ENCODE assay signal across 20 cellular contexts in genomic region chr5:133397986-133398645, GRCh38.
DNase-seq lines count a peak whose midpoint lies in the region; ATAC-seq and TF ChIP-seq lines count a peak whose summit lies in the region.
"Had no signal": no experiment of that assay in that cellular context is flagged by ENCODE, and none has a peak within 500 bp of the region (broad histone marks: within the 10 kb centered on the region; RNA-seq: fewer than 3 reads in every experiment).

No MANE protein-coding gene starts in this region.

- peaks cover 26% of the 10 kb centered on the region for H3K4me1 Mint-ChIP-seq in activated CD4-positive, alpha-beta T cell treated with anti-CD3 and anti-CD28 coated beads, Interleukin-2, amount 10 ng/mL, durations not matched to agents 24 days and 14 days
- peaks cover 33% of the 10 kb centered on the region for H3K4me1 Mint-ChIP-seq in activated CD4-positive, alpha-beta T cell treated with anti-CD3 and anti-CD28 coated beads for 36 hours
- peaks cover 31% of the 10 kb centered on the region for H3K4me1 Mint-ChIP-seq in activated CD8-positive, alpha-beta T cell treated with anti-CD3 and anti-CD28 coated beads, Interleukin-2, amount 10 ng/mL, durations not matched to agents 7 days and 5 days (ENCODE audit: low read depth)

- no peak for TF ChIP-seq CTCF in esophagus muscularis mucosa (IDR thresholded peaks at IDR 0.05)

- no peaks in the 10 kb centered on the region for H3K27me3 Mint-ChIP-seq in activated CD4-positive, alpha-beta T cell treated with anti-CD3 and anti-CD28 coated beads, Interleukin-2, amount 10 ng/mL, durations not matched to agents 24 days and 14 days
- no peaks in the 10 kb centered on the region for H3K27me3 Mint-ChIP-seq in activated CD4-positive, alpha-beta T cell treated with anti-CD3 and anti-CD28 coated beads for 36 hours
- no peaks in the 10 kb centered on the region for H3K27me3 Mint-ChIP-seq in activated CD8-positive, alpha-beta T cell treated with anti-CD3 and anti-CD28 coated beads, Interleukin-2, amount 10 ng/mL, durations not matched to agents 7 days and 5 days (ENCODE audit: low read depth)
- H3K27me3 Mint-ChIP-seq: central memory CD8-positive, alpha-beta T cell had no signal

- 85% methylated on average over 8 of the region's 9 CpGs for WGBS in esophagus muscularis mucosa

- no peak overlapping the region for H3K27ac Mint-ChIP-seq in activated CD4-positive, alpha-beta T cell treated with anti-CD3 and anti-CD28 coated beads, Interleukin-2, amount 10 ng/mL, durations not matched to agents 24 days and 14 days
- H3K27ac Mint-ChIP-seq in activated CD4-positive, alpha-beta T cell treated with anti-CD3 and anti-CD28 coated beads for 36 hours, result no peak overlapping the region
- H3K27ac Mint-ChIP-seq in activated CD8-positive, alpha-beta T cell treated with anti-CD3 and anti-CD28 coated beads, Interleukin-2, amount 10 ng/mL, durations not matched to agents 7 days and 5 days, result no peak overlapping the region
- H3K27ac Mint-ChIP-seq: GM23338 had no signal

- H3K27ac ChIP-seq in esophagus muscularis mucosa (replicated peaks in 1 of 4), result no peak overlapping the region
- H3K27ac ChIP-seq: 22Rv1, SJSA1, tibial artery had no signal

- H3K36me3 ChIP-seq in esophagus muscularis mucosa, result no peaks in the 10 kb centered on the region
- H3K36me3 ChIP-seq: SJSA1, tibial artery had no signal

- peaks cover 0 to 2% (median 0%) of the 10 kb centered on the region in 4 donors for H3K4me1 ChIP-seq in esophagus muscularis mucosa
- H3K4me1 ChIP-seq: SJSA1, tibial artery had no signal

- peaks cover 0 to 15% (median 0%) of the 10 kb centered on the region in 4 donors for H3K27me3 ChIP-seq in esophagus muscularis mucosa

- H3K9me3 Mint-ChIP-seq in activated CD4-positive, alpha-beta T cell treated with anti-CD3 and anti-CD28 coated beads, Interleukin-2, amount 10 ng/mL, durations not matched to agents 24 days and 14 days, result no peaks in the 10 kb centered on the region
- no peaks in the 10 kb centered on the region for H3K9me3 Mint-ChIP-seq in activated CD4-positive, alpha-beta T cell treated with anti-CD3 and anti-CD28 coated beads for 36 hours (ENCODE audit: low read depth)
- H3K9me3 Mint-ChIP-seq in activated CD8-positive, alpha-beta T cell treated with anti-CD3 and anti-CD28 coated beads, Interleukin-2, amount 10 ng/mL, durations not matched to agents 7 days and 5 days (ENCODE audit: insufficient read depth), result no peaks in the 10 kb centered on the region
- H3K9me3 Mint-ChIP-seq: CD8-positive, alpha-beta memory T cell; central memory CD8-positive, alpha-beta T cell had no signal

- H3K36me3 Mint-ChIP-seq in activated CD4-positive, alpha-beta T cell treated with anti-CD3 and anti-CD28 coated beads, Interleukin-2, amount 10 ng/mL, durations not matched to agents 24 days and 14 days (ENCODE audit: low read depth), result no peaks in the 10 kb centered on the region
- H3K36me3 Mint-ChIP-seq in activated CD4-positive, alpha-beta T cell treated with anti-CD3 and anti-CD28 coated beads for 36 hours (ENCODE audit: low read depth), result no peaks in the 10 kb centered on the region
- no peaks in the 10 kb centered on the region for H3K36me3 Mint-ChIP-seq in activated CD8-positive, alpha-beta T cell treated with anti-CD3 and anti-CD28 coated beads, Interleukin-2, amount 10 ng/mL, durations not matched to agents 7 days and 5 days (ENCODE audit: low read depth)
- H3K36me3 Mint-ChIP-seq: CD8-positive, alpha-beta memory T cell had no signal

- H3K9me3 ChIP-seq in esophagus muscularis mucosa, result no peaks in the 10 kb centered on the region
- H3K9me3 ChIP-seq: SJSA1, tibial artery had no signal

- TF ChIP-seq POLR2A in esophagus muscularis mucosa (IDR thresholded peaks at IDR 0.05; ENCODE audit: low read depth), result no peak

- no peak overlapping the region for H3K4me3 Mint-ChIP-seq in activated CD4-positive, alpha-beta T cell treated with anti-CD3 and anti-CD28 coated beads, Interleukin-2, amount 10 ng/mL, durations not matched to agents 24 days and 14 days
- no peak overlapping the region for H3K4me3 Mint-ChIP-seq in activated CD4-positive, alpha-beta T cell treated with anti-CD3 and anti-CD28 coated beads for 36 hours
- H3K4me3 Mint-ChIP-seq in activated CD8-positive, alpha-beta T cell treated with anti-CD3 and anti-CD28 coated beads, Interleukin-2, amount 10 ng/mL, durations not matched to agents 7 days and 5 days, result no peak overlapping the region
- H3K4me3 Mint-ChIP-seq: central memory CD8-positive, alpha-beta T cell; GM23338 had no signal

- DNase-seq in activated CD4-positive, alpha-beta T cell treated with anti-CD3 and anti-CD28 coated beads, Interleukin-2, amount 10 ng/mL, durations not matched to agents 24 days and 14 days, result peak; percentile 41
- no peak for DNase-seq in activated CD4-positive, alpha-beta T cell treated with anti-CD3 and anti-CD28 coated beads for 36 hours
- DNase-seq in activated CD8-positive, alpha-beta T cell treated with anti-CD3 and anti-CD28 coated beads, Interleukin-2, amount 10 ng/mL, durations not matched to agents 7 days and 5 days, result peak; percentile 16
- peak; percentile 66 for DNase-seq in esophagus muscularis mucosa (ENCODE audit: extremely low spot score)
- peak; percentile 18 for DNase-seq in stimulated activated CD8-positive, alpha-beta memory T cell treated with anti-CD3 and anti-CD28 coated beads, Interleukin-4, amount 100 ng/mL, for 48 hours
- DNase-seq in SK-N-DZ (ENCODE audit: low spot score), result no peak
- no peak for DNase-seq in NCI-H774 (lab: John Stamatoyannopoulos, UW)
- DNase-seq in GM19238 (ENCODE audit: insufficient read length, low spot score), result no peak
- DNase-seq: CD8-positive, alpha-beta memory T cell; glutamatergic neuron; KG1; NCI-H2171; NCI-H524; small intestine; stimulated activated naive CD4-positive, alpha-beta T cell; tibial artery had no signal

- intact Hi-C loops in activated CD4-positive, alpha-beta T cell treated with anti-CD3 and anti-CD28 coated beads, Interleukin-2, amount 10 ng/mL, durations not matched to agents 24 days and 14 days (cut with micrococcal nuclease), result loop anchor here (10.0 kb wide), 1 partner anchor 283 kb away; no protein-coding TSS in a partner anchor
- intact Hi-C loops in activated CD4-positive, alpha-beta T cell treated with anti-CD3 and anti-CD28 coated beads for 36 hours (cut with DNase I, micrococcal nuclease), result loop anchor here (1.0 kb wide), 1 partner anchor 25 kb away; no protein-coding TSS in a partner anchor
- intact Hi-C loops in esophagus muscularis mucosa (cut with DNase I), result no loop called here

- POLR2A ChIA-PET in activated CD4-positive, alpha-beta T cell treated with anti-CD3 and anti-CD28 coated beads for 36 hours (lab: Charles Lee), result no interaction called here
- POLR2A ChIA-PET in activated CD8-positive, alpha-beta T cell treated with anti-CD3 and anti-CD28 coated beads, Interleukin-2, amount 10 ng/mL, durations not matched to agents 7 days and 5 days (lab: Charles Lee), result no interaction called here

- ATAC-seq in activated CD4-positive, alpha-beta T cell treated with anti-CD3 and anti-CD28 coated beads for 36 hours, result no peak
- ATAC-seq in activated CD8-positive, alpha-beta T cell treated with anti-CD3 and anti-CD28 coated beads, Interleukin-2, amount 10 ng/mL, durations not matched to agents 7 days and 5 days, result no peak
- ATAC-seq: GM23338 had no signal

- CTCF ChIA-PET in activated CD4-positive, alpha-beta T cell treated with anti-CD3 and anti-CD28 coated beads for 36 hours (lab: Charles Lee), result no interaction called here
- CTCF ChIA-PET in activated CD8-positive, alpha-beta T cell treated with anti-CD3 and anti-CD28 coated beads, Interleukin-2, amount 10 ng/mL, durations not matched to agents 7 days and 5 days (lab: Charles Lee), result interaction anchor here (4.7 kb wide), 1 partner anchor 26 kb away, joined by 34 read pairs; no protein-coding TSS in a partner anchor

- no peak for TF ChIP-seq EP300 in esophagus muscularis mucosa (IDR thresholded peaks at IDR 0.05)

- no peak overlapping the region for H3K4me3 ChIP-seq in esophagus muscularis mucosa
- H3K4me3 ChIP-seq: GM23338, SJSA1, tibial artery had no signal

Comparison
In these comparisons a context has a peak if more than half of its experiments do, and no peak if none do; other contexts are left out.
1. DNase-seq: peak in activated CD4-positive, alpha-beta T cell treated with anti-CD3 and anti-CD28 coated beads, Interleukin-2, amount 10 ng/mL, durations not matched to agents 24 days and 14 days (single experiment), activated CD8-positive, alpha-beta T cell treated with anti-CD3 and anti-CD28 coated beads, Interleukin-2, amount 10 ng/mL, durations not matched to agents 7 days and 5 days (single experiment), esophagus muscularis mucosa (single experiment) and stimulated activated CD8-positive, alpha-beta memory T cell treated with anti-CD3 and anti-CD28 coated beads, Interleukin-4, amount 100 ng/mL, for 48 hours (single experiment); none in activated CD4-positive, alpha-beta T cell treated with anti-CD3 and anti-CD28 coated beads for 36 hours (single experiment), SK-N-DZ (single experiment), NCI-H774 (single experiment) and GM19238 (single experiment).